Comparison of ENCODE assay signal across 1 cellular context in the genomic region with DNA sequence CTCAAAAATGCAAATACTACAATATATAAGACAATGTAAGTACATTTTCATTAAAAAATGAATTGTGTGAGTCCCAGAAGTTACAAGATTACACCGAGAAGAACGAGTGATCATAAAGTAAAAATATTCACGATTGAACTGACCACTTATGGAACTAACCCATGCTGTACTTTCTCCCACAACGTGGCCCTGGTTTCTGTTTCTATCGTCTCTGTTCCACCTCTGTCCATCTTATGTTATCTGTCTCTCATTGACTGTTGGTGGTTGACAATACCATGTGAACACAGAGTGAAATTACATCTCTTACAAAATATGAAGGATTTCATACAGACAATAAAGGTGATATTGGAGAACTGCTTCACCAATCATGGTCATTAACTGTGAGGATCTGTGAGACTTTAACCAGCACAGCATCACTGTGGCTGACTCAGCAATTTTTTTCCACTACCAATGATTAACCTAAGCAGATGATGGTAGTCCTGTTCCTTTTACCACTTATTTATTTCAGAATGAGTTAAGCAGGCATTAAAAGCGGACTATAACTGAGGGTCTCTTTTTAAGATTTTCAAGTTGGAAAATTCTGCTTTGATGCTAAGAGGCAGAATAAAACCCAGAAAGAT.
TF ChIP-seq lines count a peak whose summit lies in the region.

No MANE protein-coding gene starts in this region.

TF ChIP-seq in HepG2, 621 proteins besides CTCF, POLR2A, EP300 and RAD21 (continued from another document):
- TF ChIP-seq HMGXB4 (CRISPR knock-in tag; IDR thresholded peaks at IDR 0.05; ENCODE audit: borderline replicate concordance in 1 of 2, low read depth in 1 of 2), result no peak
- TF ChIP-seq ISX (CRISPR knock-in tag; conservative IDR thresholded peaks at IDR 0.05), result no peak
- TF ChIP-seq RBFOX2 (IDR thresholded peaks at IDR 0.05; ENCODE audit: low read depth, low read length), result no peak
- TF ChIP-seq ZNF839 (CRISPR knock-in tag; IDR thresholded peaks at IDR 0.05; ENCODE audit: borderline replicate concordance), result no peak
- TF ChIP-seq SKI (IDR thresholded peaks at IDR 0.05; ENCODE audit: partially characterized antibody), result no peak
- TF ChIP-seq NFE2L2 (IDR thresholded peaks at IDR 0.05; ENCODE audit: low read length), result peak; percentile 46; the same call in 1 of the 2 replicates
- no peak for TF ChIP-seq ZNF605 (CRISPR knock-in tag; IDR thresholded peaks at IDR 0.05)
- no peak for TF ChIP-seq TOE1 (CRISPR knock-in tag; IDR thresholded peaks at IDR 0.05)
- TF ChIP-seq MAFF (IDR thresholded peaks at IDR 0.05; ENCODE audit: low read depth, low read length), result peak; percentile 99
- TF ChIP-seq, protein P1, sequence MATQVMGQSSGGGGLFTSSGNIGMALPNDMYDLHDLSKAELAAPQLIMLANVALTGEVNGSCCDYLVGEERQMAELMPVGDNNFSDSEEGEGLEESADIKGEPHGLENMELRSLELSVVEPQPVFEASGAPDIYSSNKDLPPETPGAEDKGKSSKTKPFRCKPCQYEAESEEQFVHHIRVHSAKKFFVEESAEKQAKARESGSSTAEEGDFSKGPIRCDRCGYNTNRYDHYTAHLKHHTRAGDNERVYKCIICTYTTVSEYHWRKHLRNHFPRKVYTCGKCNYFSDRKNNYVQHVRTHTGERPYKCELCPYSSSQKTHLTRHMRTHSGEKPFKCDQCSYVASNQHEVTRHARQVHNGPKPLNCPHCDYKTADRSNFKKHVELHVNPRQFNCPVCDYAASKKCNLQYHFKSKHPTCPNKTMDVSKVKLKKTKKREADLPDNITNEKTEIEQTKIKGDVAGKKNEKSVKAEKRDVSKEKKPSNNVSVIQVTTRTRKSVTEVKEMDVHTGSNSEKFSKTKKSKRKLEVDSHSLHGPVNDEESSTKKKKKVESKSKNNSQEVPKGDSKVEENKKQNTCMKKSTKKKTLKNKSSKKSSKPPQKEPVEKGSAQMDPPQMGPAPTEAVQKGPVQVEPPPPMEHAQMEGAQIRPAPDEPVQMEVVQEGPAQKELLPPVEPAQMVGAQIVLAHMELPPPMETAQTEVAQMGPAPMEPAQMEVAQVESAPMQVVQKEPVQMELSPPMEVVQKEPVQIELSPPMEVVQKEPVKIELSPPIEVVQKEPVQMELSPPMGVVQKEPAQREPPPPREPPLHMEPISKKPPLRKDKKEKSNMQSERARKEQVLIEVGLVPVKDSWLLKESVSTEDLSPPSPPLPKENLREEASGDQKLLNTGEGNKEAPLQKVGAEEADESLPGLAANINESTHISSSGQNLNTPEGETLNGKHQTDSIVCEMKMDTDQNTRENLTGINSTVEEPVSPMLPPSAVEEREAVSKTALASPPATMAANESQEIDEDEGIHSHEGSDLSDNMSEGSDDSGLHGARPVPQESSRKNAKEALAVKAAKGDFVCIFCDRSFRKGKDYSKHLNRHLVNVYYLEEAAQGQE (IDR thresholded peaks at IDR 0.05; ENCODE audit: borderline replicate concordance in 1 of 2, low read depth in 1 of 2, low read length in 2 of 2), result no peak
- no peak for TF ChIP-seq ELF3 (CRISPR knock-in tag; IDR thresholded peaks at IDR 0.05)
- TF ChIP-seq EEA1 (CRISPR knock-in tag; IDR thresholded peaks at IDR 0.05; ENCODE audit: borderline replicate concordance), result no peak
- TF ChIP-seq U2AF1 (optimal IDR thresholded peaks at IDR 0.05; ENCODE audit: low read depth, low read length), result no peak
- TF ChIP-seq TEAD2 (CRISPR knock-in tag; IDR thresholded peaks at IDR 0.05), result no peak
- no peak for TF ChIP-seq BCLAF1 (IDR thresholded peaks at IDR 0.05)
